In genomic region chr4:128191115-128191897, GRCh38 we compare ENCODE assay signal across 8 cellular contexts.
DNase-seq lines count a peak whose midpoint lies in the region; ATAC-seq and TF ChIP-seq lines count a peak whose summit lies in the region.

No MANE protein-coding gene starts in this region.

- H3K4me1 ChIP-seq in HAP-1, result no peaks in the 10 kb centered on the region; the same call in 1 of the 2 replicates
- H3K4me1 ChIP-seq in psoas muscle, result no peaks in the 10 kb centered on the region

- CTCF ChIA-PET in GM10248 (lab: Yijun Ruan, JAX), result interaction anchor here (0.7 to 3.1 kb wide), 21 partner anchors 8 to 263 kb away, joined by 3 to 8 read pairs (median 4); no protein-coding TSS in a partner anchor
- CTCF ChIA-PET in activated naive CD4-positive, alpha-beta T cell treated with anti-CD3 and anti-CD28 coated beads, Interleukin-2, amount 10 ng/mL, durations not matched to agents 7 days and 5 days (lab: Charles Lee), result interaction anchor here (0.6 to 3.1 kb wide), 6 partner anchors 13 to 343 kb away, joined by 3 to 14 read pairs (median 4); no protein-coding TSS in a partner anchor

- H3K4me3 ChIP-seq in HAP-1 (no peak overlapping the region), SK-N-MC (no peak overlapping the region), psoas muscle (no peak overlapping the region)

- H3K27ac Mint-ChIP-seq in activated naive CD4-positive, alpha-beta T cell treated with anti-CD3 and anti-CD28 coated beads, Interleukin-2, amount 10 ng/mL, durations not matched to agents 7 days and 5 days, result no peak overlapping the region

- TF ChIP-seq CTCF in GM10248 (IDR thresholded peaks at IDR 0.05; ENCODE audit: control extremely low read depth, extremely low read depth, low read depth, missing control alignments), result peak; percentile 90
- peak; percentile 83 for TF ChIP-seq CTCF in psoas muscle (IDR thresholded peaks at IDR 0.05)

- no peaks in the 10 kb centered on the region for H3K9me3 Mint-ChIP-seq in activated naive CD4-positive, alpha-beta T cell treated with anti-CD3 and anti-CD28 coated beads, Interleukin-2, amount 10 ng/mL, durations not matched to agents 7 days and 5 days

- H3K36me3 ChIP-seq in HAP-1 (replicated peaks), result no peaks in the 10 kb centered on the region
- no peaks in the 10 kb centered on the region for H3K36me3 ChIP-seq in SK-N-MC (ENCODE audit: insufficient read depth, low read length)
- peaks cover 0 to 3% of the 10 kb centered on the region in 2 donors for H3K36me3 ChIP-seq in psoas muscle (ENCODE audit: insufficient read depth in 1 of 2, low read depth in 1 of 2)

- H3K9me3 ChIP-seq in HAP-1 (no peaks in the 10 kb centered on the region; the same call in 1 of the 2 replicates), SK-N-MC (ENCODE audit: low read depth, low read length) (no peaks in the 10 kb centered on the region), psoas muscle (no peaks in the 10 kb centered on the region)

- no peaks in the 10 kb centered on the region for H3K27me3 Mint-ChIP-seq in activated naive CD4-positive, alpha-beta T cell treated with anti-CD3 and anti-CD28 coated beads, Interleukin-2, amount 10 ng/mL, durations not matched to agents 7 days and 5 days

- intact Hi-C loops in Right ventricle myocardium inferior (cut with DNase I), result loop anchor here (2.0 to 5.0 kb wide), 2 partner anchors 81 to 671 kb away; no protein-coding TSS in a partner anchor
- intact Hi-C loops in psoas muscle (cut with DNase I), result loop anchor here (5.0 to 10.0 kb wide), 3 partner anchors 263 to 753 kb away; no protein-coding TSS in a partner anchor

- H3K27me3 ChIP-seq in HAP-1 (ENCODE audit: low read depth) (no peaks in the 10 kb centered on the region), psoas muscle (ENCODE audit: insufficient read depth in 3 of 3, low read length in 2 of 3) (no peaks in the 10 kb centered on the region)

- DNase-seq in GM10248 (ENCODE audit: extremely low spot score) (peak; percentile 61), HAP-1 (ENCODE audit: low spot score in 2 of 2) (peak; percentile 60 to 75), LoVo (ENCODE audit: low spot score) (peak; percentile 65), SK-N-MC (ENCODE audit: low read depth, low spot score) (peak; percentile 32), Right ventricle myocardium inferior (ENCODE audit: missing footprints) (peak; percentile 67), psoas muscle (peak; percentile 40 to 66), OCI-M2 (lab: John Stamatoyannopoulos, UW; ENCODE audit: unreplicated experiment) (no peak)
- DNase-seq in activated naive CD4-positive, alpha-beta T cell treated with anti-CD3 and anti-CD28 coated beads, Interleukin-2, amount 10 ng/mL, durations not matched to agents 7 days and 5 days, result peak; percentile 77

- 8 to 15% (median 8%) methylated on average over 5 of the region's 5 CpGs for WGBS in psoas muscle, 3 donors

- H3K9ac ChIP-seq in SK-N-MC (ENCODE audit: insufficient read length), result no peak overlapping the region

- no peaks in the 10 kb centered on the region for H3K36me3 Mint-ChIP-seq in activated naive CD4-positive, alpha-beta T cell treated with anti-CD3 and anti-CD28 coated beads, Interleukin-2, amount 10 ng/mL, durations not matched to agents 7 days and 5 days

- POLR2A ChIA-PET in GM10248 (lab: Yijun Ruan, JAX), result interaction anchor here (0.7 kb wide), 1 partner anchor 77 kb away, joined by 4 read pairs; no protein-coding TSS in a partner anchor

- peaks cover 10% of the 10 kb centered on the region for H3K4me1 Mint-ChIP-seq in activated naive CD4-positive, alpha-beta T cell treated with anti-CD3 and anti-CD28 coated beads, Interleukin-2, amount 10 ng/mL, durations not matched to agents 7 days and 5 days

- no peak overlapping the region for H3K4me3 Mint-ChIP-seq in activated naive CD4-positive, alpha-beta T cell treated with anti-CD3 and anti-CD28 coated beads, Interleukin-2, amount 10 ng/mL, durations not matched to agents 7 days and 5 days

- H3K27ac ChIP-seq in SK-N-MC, result no peak overlapping the region
- H3K27ac ChIP-seq in psoas muscle, result no peak overlapping the region

- ATAC-seq in Right ventricle myocardium inferior (peak; percentile 71), psoas muscle (peak; percentile 85 to 96 (median 89))

- in situ Hi-C loops in HAP-1 (cut with MboI; ENCODE audit: low sequenced_read_pairs), result loop anchor here (10.0 kb wide), 1 partner anchor 673 kb away; no protein-coding TSS in a partner anchor
